ENCODE assay signal across 13 cellular contexts in genomic region chr16:367333-367903, GRCh38.
"Had no signal": no experiment of that assay in that cellular context is flagged by ENCODE, and none has a peak within 500 bp of the region (broad histone marks: within the 10 kb centered on the region; RNA-seq: fewer than 3 reads in every experiment).

No MANE protein-coding gene starts in this region.

- H3K4me3 Mint-ChIP-seq: activated CD4-positive, alpha-beta memory T cell treated with anti-CD3 and anti-CD28 coated beads for 36 hours; activated naive CD4-positive, alpha-beta T cell treated with anti-CD3 and anti-CD28 coated beads, Interleukin-2, amount 10 ng/mL, durations not matched to agents 7 days and 5 days; activated T-cell treated with anti-CD3 and anti-CD28 coated beads, Interleukin-2, amount 50 U/mL, for 72 hours; dendritic cell treated with granulocyte-macrophage colony-stimulating factor and Interleukin-4, amounts not matched to agents 40 ng/mL and 50 ng/mL, for 4 days had no signal

- H3K9me3 ChIP-seq: stomach, thoracic aorta had no signal

- H3K9me3 Mint-ChIP-seq: activated CD4-positive, alpha-beta memory T cell treated with anti-CD3 and anti-CD28 coated beads for 36 hours; activated naive CD4-positive, alpha-beta T cell treated with anti-CD3 and anti-CD28 coated beads, Interleukin-2, amount 10 ng/mL, durations not matched to agents 7 days and 5 days; activated T-cell treated with anti-CD3 and anti-CD28 coated beads, Interleukin-2, amount 50 U/mL, for 72 hours; dendritic cell treated with granulocyte-macrophage colony-stimulating factor and Interleukin-4, amounts not matched to agents 40 ng/mL and 50 ng/mL, for 4 days had no signal

- ATAC-seq: activated T-cell treated with anti-CD3 and anti-CD28 coated beads, Interleukin-2, amount 50 U/mL, for 72 hours; esophagus mucosa had no signal

- DNase-seq: activated CD4-positive, alpha-beta memory T cell treated with anti-CD3 and anti-CD28 coated beads for 36 hours; activated CD4-positive, CD25-positive, alpha-beta regulatory T cell treated with anti-CD3 and anti-CD28 coated beads, Interleukin-2, amount 50 U/mL, for 72 hours; activated naive CD4-positive, alpha-beta T cell treated with anti-CD3 and anti-CD28 coated beads, Interleukin-2, amount 10 ng/mL, durations not matched to agents 7 days and 5 days; activated T-cell treated with anti-CD3 and anti-CD28 coated beads, Interleukin-2, amount 50 U/mL, for 72 hours; hippocampal formation; stimulated activated CD4-positive, alpha-beta T cell treated with anti-CD3 and anti-CD28 coated beads, Interleukin-15, amount 100 ng/mL, for 24 hours; stimulated activated CD4-positive, alpha-beta T cell treated with anti-CD3 and anti-CD28 coated beads, Interleukin-4, amount 100 ng/mL, for 24 hours; stomach had no signal

- H3K9ac ChIP-seq: parathyroid adenoma had no signal

- H2AFZ ChIP-seq: parathyroid adenoma had no signal

- H3K79me2 ChIP-seq: parathyroid adenoma had no signal

- H3K27me3 Mint-ChIP-seq: brain had no signal

- H3K27ac Mint-ChIP-seq: activated CD4-positive, alpha-beta memory T cell treated with anti-CD3 and anti-CD28 coated beads for 36 hours; activated naive CD4-positive, alpha-beta T cell treated with anti-CD3 and anti-CD28 coated beads, Interleukin-2, amount 10 ng/mL, durations not matched to agents 7 days and 5 days; activated T-cell treated with anti-CD3 and anti-CD28 coated beads, Interleukin-2, amount 50 U/mL, for 72 hours; brain; dendritic cell treated with granulocyte-macrophage colony-stimulating factor and Interleukin-4, amounts not matched to agents 40 ng/mL and 50 ng/mL, for 4 days had no signal

- H3K4me3 ChIP-seq: stomach, thoracic aorta had no signal

- H3K27ac ChIP-seq: parathyroid adenoma, stomach, thoracic aorta had no signal
